15 cellular contexts compared by ENCODE assay signal in the genomic region with DNA sequence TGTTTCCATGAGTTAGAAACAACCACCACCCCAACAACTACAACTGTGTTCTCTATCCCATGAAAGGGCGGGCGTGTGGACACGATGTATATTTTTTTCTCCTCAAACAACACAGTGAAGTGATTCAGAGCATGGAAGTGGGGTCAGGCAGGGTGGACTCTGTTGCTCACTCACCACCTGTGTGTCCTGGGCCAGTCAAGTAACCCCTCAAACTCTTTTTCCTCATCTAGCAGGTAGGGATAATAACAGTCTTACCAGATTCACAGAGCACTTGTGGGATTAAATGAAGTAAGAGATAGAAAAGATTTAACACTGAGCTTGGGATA.
A peak's percentile ranks its signal among the peaks of the same experiment; 100 is the strongest.
DNase-seq lines count a peak whose midpoint lies in the region; ATAC-seq and TF ChIP-seq lines count a peak whose summit lies in the region.
"Had no signal": no experiment of that assay in that cellular context is flagged by ENCODE, and none has a peak within 500 bp of the region (broad histone marks: within the 10 kb centered on the region; RNA-seq: fewer than 3 reads in every experiment).

No MANE protein-coding gene starts in this region.

- no peaks in the 10 kb centered on the region for H3K27me3 ChIP-seq in adrenal gland
- no peaks in the 10 kb centered on the region for H3K27me3 ChIP-seq in thoracic aorta (replicated peaks; ENCODE audit: insufficient read depth)

- H3K4me1 Mint-ChIP-seq in mesothelial cell of epicardium: peaks cover 31% of the 10 kb centered on the region
- H3K4me1 Mint-ChIP-seq: activated T-helper 17 cell treated with anti-CD3 and anti-CD28 coated beads, Interleukin-2, amount 50 U/mL, for 72 hours had no signal

- no peaks in the 10 kb centered on the region for H3K36me3 ChIP-seq in adrenal gland (replicated peaks in 1 of 2)
- H3K36me3 ChIP-seq in thoracic aorta: no peaks in the 10 kb centered on the region

- H3K4me3 Mint-ChIP-seq in mesothelial cell of epicardium: no peak overlapping the region
- H3K4me3 Mint-ChIP-seq: activated CD8-positive, alpha-beta T cell treated with anti-CD3 and anti-CD28 coated beads, Interleukin-2, amount 10 ng/mL, durations not matched to agents 7 days and 5 days; activated T-helper 17 cell treated with anti-CD3 and anti-CD28 coated beads, Interleukin-2, amount 50 U/mL, for 72 hours; memory B cell had no signal

- H3K27ac ChIP-seq in adrenal gland: peak overlapping the region in 4 of 5 donors; percentile 2 to 82 (median 31)
- H3K27ac ChIP-seq in thoracic aorta: peak overlapping the region; percentile 80 to 95

- no peak for ATAC-seq in thoracic aorta (ENCODE audit: insufficient number of reproducible peaks, low FRiP score, low read depth)
- no peak for ATAC-seq in HG02840 (IDR thresholded peaks at IDR 0.05; ENCODE audit: low FRiP score, unreplicated experiment)
- ATAC-seq in esophagus mucosa: no peak
- ATAC-seq: activated CD8-positive, alpha-beta T cell treated with anti-CD3 and anti-CD28 coated beads, Interleukin-2, amount 10 ng/mL, durations not matched to agents 7 days and 5 days; activated T-helper 17 cell treated with anti-CD3 and anti-CD28 coated beads, Interleukin-2, amount 50 U/mL, for 72 hours had no signal

- intact Hi-C loops in adrenal gland (cut with DNase I): no loop called here

- TF ChIP-seq POLR2A in adrenal gland (IDR thresholded peaks at IDR 0.05): no peak

- H3K4me3 ChIP-seq in adrenal gland (no peak overlapping the region), thoracic aorta (no peak overlapping the region)

- peaks cover 10% of the 10 kb centered on the region for H3K9me3 Mint-ChIP-seq in mesothelial cell of epicardium
- H3K9me3 Mint-ChIP-seq: activated T-helper 17 cell treated with anti-CD3 and anti-CD28 coated beads, Interleukin-2, amount 50 U/mL, for 72 hours; memory B cell had no signal

- TF ChIP-seq CTCF in adrenal gland (IDR thresholded peaks at IDR 0.05) (no peak), mesothelial cell of epicardium (IDR thresholded peaks at IDR 0.05; ENCODE audit: unreplicated experiment) (no peak), thoracic aorta (IDR thresholded peaks at IDR 0.05) (no peak)

- H3K4me1 ChIP-seq in adrenal gland (replicated peaks in 1 of 2): peaks cover 0 to 25% of the 10 kb centered on the region in 2 donors
- H3K4me1 ChIP-seq in thoracic aorta (ENCODE audit: control insufficient read depth in 1 of 2, low read depth in 2 of 2): peaks cover 39 to 76% of the 10 kb centered on the region in 2 donors

- H3K9me3 ChIP-seq in adrenal gland (replicated peaks in 1 of 3): no peaks in the 10 kb centered on the region
- no peaks in the 10 kb centered on the region for H3K9me3 ChIP-seq in thoracic aorta

- peaks cover 7% of the 10 kb centered on the region for H3K36me3 Mint-ChIP-seq in mesothelial cell of epicardium

- no peaks in the 10 kb centered on the region for H3K27me3 Mint-ChIP-seq in mesothelial cell of epicardium (ENCODE audit: low read depth)
- H3K27me3 Mint-ChIP-seq: activated T-helper 17 cell treated with anti-CD3 and anti-CD28 coated beads, Interleukin-2, amount 50 U/mL, for 72 hours; memory B cell had no signal

- DNase-seq in adrenal gland (no peak), dermis microvascular lymphatic vessel endothelial cell (ENCODE audit: low read depth in 2 of 2) (peak; percentile 36 to 86), mesothelial cell of epicardium (ENCODE audit: low spot score in 2 of 2, unreplicated experiment in 2 of 2) (no peak), thoracic aorta (ENCODE audit: low spot score) (no peak)
- no peak for DNase-seq in stimulated activated naive CD4-positive, alpha-beta T cell (lab: John Stamatoyannopoulos, UW)
- DNase-seq: activated CD8-positive, alpha-beta T cell treated with anti-CD3 and anti-CD28 coated beads, Interleukin-2, amount 10 ng/mL, durations not matched to agents 7 days and 5 days; AML-193; Kasumi-1; NCI-H2227 treated with DMSO at 0.1 percent for 48 hours; RPMI8226; stimulated activated CD4-positive, alpha-beta T cell treated with anti-CD3 and anti-CD28 coated beads, Interleukin-1b, Interleukin-23, amount 100 ng/mL, for 48 hours had no signal

- H3K27ac Mint-ChIP-seq in mesothelial cell of epicardium: peak overlapping the region; percentile 70
- H3K27ac Mint-ChIP-seq: activated CD8-positive, alpha-beta T cell treated with anti-CD3 and anti-CD28 coated beads, Interleukin-2, amount 10 ng/mL, durations not matched to agents 7 days and 5 days; activated T-helper 17 cell treated with anti-CD3 and anti-CD28 coated beads, Interleukin-2, amount 50 U/mL, for 72 hours; memory B cell had no signal

- 89 to 95% (median 94%) methylated on average over 3 of the region's 3 CpGs for WGBS in adrenal gland, 4 donors

Comparison
In these comparisons a context has a peak if more than half of its experiments do, and no peak if none do; other contexts are left out.
1. DNase-seq: peak in dermis microvascular lymphatic vessel endothelial cell (2 of 2); none in adrenal gland (0 of 7), mesothelial cell of epicardium (0 of 2), thoracic aorta (single experiment) and stimulated activated naive CD4-positive, alpha-beta T cell (0 of 6).